Comparison of ENCODE assay signal across 1 cellular context in the genomic region with DNA sequence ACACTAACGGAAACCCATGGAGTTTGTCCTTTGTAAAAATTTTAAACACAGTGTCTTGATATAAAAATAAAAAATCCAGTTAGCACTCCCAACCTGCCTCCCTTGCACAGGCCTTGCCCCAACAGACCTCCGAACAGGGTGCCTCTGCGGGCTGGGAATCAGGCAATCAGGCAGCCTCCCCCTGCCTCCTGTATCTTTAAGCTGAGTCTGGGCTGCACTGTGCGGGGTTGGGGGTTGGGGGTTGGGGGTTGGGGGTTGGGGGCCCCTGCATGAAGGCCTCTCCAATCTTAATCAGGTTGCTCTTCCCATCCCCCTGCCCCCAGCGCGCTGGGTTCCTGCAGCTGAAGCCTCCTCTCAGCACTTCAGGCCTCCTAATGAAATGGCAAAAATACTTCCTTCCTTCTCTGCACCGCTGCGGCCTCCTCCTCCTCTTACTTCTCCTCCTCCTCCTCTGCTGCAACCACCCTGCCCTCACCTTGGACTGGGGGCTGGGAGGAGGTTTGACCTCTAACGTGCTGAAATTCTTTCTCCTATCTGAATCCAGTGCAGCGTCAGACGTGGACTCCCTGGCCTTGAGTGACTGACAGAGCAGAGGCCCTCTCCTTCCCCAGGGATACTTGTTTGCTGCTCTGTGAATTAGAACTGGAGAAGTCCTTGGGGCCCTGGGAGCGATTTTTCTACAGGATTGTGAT.
TF ChIP-seq lines count a peak whose summit lies in the region.

No MANE protein-coding gene starts in this region.

TF ChIP-seq in GM23338, 12 proteins besides CTCF, POLR2A, EP300 and RAD21 (continued from another document):
- TF ChIP-seq, protein P1, sequence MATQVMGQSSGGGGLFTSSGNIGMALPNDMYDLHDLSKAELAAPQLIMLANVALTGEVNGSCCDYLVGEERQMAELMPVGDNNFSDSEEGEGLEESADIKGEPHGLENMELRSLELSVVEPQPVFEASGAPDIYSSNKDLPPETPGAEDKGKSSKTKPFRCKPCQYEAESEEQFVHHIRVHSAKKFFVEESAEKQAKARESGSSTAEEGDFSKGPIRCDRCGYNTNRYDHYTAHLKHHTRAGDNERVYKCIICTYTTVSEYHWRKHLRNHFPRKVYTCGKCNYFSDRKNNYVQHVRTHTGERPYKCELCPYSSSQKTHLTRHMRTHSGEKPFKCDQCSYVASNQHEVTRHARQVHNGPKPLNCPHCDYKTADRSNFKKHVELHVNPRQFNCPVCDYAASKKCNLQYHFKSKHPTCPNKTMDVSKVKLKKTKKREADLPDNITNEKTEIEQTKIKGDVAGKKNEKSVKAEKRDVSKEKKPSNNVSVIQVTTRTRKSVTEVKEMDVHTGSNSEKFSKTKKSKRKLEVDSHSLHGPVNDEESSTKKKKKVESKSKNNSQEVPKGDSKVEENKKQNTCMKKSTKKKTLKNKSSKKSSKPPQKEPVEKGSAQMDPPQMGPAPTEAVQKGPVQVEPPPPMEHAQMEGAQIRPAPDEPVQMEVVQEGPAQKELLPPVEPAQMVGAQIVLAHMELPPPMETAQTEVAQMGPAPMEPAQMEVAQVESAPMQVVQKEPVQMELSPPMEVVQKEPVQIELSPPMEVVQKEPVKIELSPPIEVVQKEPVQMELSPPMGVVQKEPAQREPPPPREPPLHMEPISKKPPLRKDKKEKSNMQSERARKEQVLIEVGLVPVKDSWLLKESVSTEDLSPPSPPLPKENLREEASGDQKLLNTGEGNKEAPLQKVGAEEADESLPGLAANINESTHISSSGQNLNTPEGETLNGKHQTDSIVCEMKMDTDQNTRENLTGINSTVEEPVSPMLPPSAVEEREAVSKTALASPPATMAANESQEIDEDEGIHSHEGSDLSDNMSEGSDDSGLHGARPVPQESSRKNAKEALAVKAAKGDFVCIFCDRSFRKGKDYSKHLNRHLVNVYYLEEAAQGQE (IDR thresholded peaks at IDR 0.05; ENCODE audit: unreplicated experiment): no peak
- no peak for TF ChIP-seq EZH2phosphoT487 (IDR thresholded peaks at IDR 0.05; ENCODE audit: unreplicated experiment)
